In the genomic region with DNA sequence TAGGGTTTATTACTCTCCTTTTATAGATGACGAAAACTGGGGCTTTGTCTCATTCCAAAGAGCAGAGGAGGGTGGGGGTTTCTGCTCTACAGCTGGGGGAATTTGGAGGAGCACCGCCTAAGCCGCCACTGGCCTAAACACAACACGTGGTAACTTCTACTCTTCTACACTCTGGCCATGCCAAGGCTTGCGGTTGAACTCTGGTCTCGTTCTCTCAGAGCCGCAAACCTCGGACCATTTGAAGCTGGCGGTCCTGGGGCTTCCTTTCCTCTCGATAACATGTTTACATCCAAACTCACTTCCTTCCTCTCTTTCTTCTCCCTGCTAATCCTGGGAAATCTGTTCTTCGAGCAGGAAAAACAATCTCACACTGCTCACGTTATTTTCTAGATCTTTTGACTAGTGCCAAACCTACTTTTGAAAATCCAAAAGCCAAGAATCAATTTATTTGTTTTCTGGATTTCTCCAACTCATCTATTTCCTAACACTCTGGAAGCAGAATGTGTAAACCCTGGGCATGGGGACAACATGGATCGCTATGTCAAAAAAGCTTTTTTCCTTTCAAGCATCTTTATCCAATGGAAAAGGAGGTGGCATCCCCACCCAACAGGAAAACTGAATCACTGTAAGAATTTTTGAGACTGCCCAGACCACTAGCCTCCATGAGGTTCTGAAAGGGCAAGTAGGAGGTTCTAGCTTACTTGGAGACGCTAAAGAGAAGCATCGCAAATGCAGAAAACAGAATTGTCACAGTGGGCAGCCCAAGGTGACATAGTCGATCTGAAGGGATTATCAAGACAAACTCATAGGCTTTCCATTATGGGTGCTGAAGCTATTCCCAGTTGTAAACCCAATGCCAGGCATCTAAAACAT, we compare ENCODE assay signal across 8 cellular contexts. TPM values are rescaled to one million over a fixed set of nuclear protein-coding genes. Genes with fewer than 3 reads are reported as not detected.
A peak's percentile ranks its signal among the peaks of the same experiment; 100 is the strongest.
DNase-seq lines count a peak whose midpoint lies in the region; ATAC-seq and TF ChIP-seq lines count a peak whose summit lies in the region.

No MANE protein-coding gene starts in this region.

- DNase-seq in AG04450 (ENCODE audit: low read depth, low spot score) (peak; percentile 77), NB4 (ENCODE audit: low read depth) (peak; percentile 90), WTC11 (ENCODE audit: low spot score) (no peak), caudate nucleus (lab: John Stamatoyannopoulos, UW) (peak in 53 of 61 donors; percentile 3 to 81 (median 30))
- DNase-seq in stimulated activated CD4-positive, alpha-beta T cell treated with anti-CD3 and anti-CD28 coated beads, Interleukin-2, amount 100 ng/mL, for 4 hours (ENCODE audit: low read depth), result peak; percentile 46

- TF ChIP-seq CTCF in AG04450 (IDR thresholded peaks at IDR 0.05; ENCODE audit: low read depth, low read length), result no peak
- no peak for TF ChIP-seq CTCF in NB4 (IDR thresholded peaks at IDR 0.05; ENCODE audit: low read depth, low read length)
- no peak for TF ChIP-seq CTCF in WTC11 (IDR thresholded peaks at IDR 0.05)
- no peak for TF ChIP-seq CTCF in liver (IDR thresholded peaks at IDR 0.05; ENCODE audit: low read depth, low read length, missing input control)

- H3K4me3 Mint-ChIP-seq in WTC11, result peak overlapping the region; percentile 88

- H3K27me3 Mint-ChIP-seq in WTC11 (ENCODE audit: low read depth), result peaks cover 18% of the 10 kb centered on the region

- H3K9ac ChIP-seq in liver (ENCODE audit: low read depth in 1 of 2, low read length in 2 of 2), result peak overlapping the region; percentile 90 to 91

- peak overlapping the region; percentile 93 for H3K27ac Mint-ChIP-seq in WTC11

- TF ChIP-seq RAD21 in liver (IDR thresholded peaks at IDR 0.05), result no peak

- CTCF ChIA-PET in AG04450 (lab: Charles Lee) (interaction anchor here (1.0 to 2.1 kb wide), 5 partner anchors 104 to 191 kb away, joined by 3 to 14 read pairs (median 6); a partner anchor contains a TSS), WTC11 (lab: Charles Lee) (interaction anchor here (1.2 to 2.4 kb wide), 4 partner anchors 14 to 183 kb away, joined by 5 to 14 read pairs (median 8); a partner anchor contains a TSS)

- H3K4me3 ChIP-seq in AG04450 (ENCODE audit: low read depth, low read length) (peak overlapping the region; percentile 70), NB4 (ENCODE audit: low read depth, low read length) (peak overlapping the region; percentile 80), liver (ENCODE audit: low read depth in 1 of 3, low read length in 3 of 3) (peak overlapping the region; percentile 3 to 42 (median 31))

- POLR2A ChIA-PET in AG04450 (lab: Yijun Ruan, JAX), result interaction anchor here (1.8 to 2.4 kb wide), 2 partner anchors 14 to 185 kb away, joined by 6 to 10 read pairs; a partner anchor contains a TSS
- POLR2A ChIA-PET in WTC11 (lab: Charles Lee), result interaction anchor here (2.2 kb wide), 1 partner anchor 14 kb away, joined by 6 read pairs; a partner anchor contains a TSS

- 17% methylated on average over 16 of the region's 16 CpGs for WGBS in liver

- H3K9me3 ChIP-seq in AG04450 (ENCODE audit: control insufficient read depth, insufficient read depth, low read length) (no peaks in the 10 kb centered on the region), liver (ENCODE audit: control insufficient read depth in 4 of 4, low read length in 3 of 4) (no peaks in the 10 kb centered on the region)

- H3K27me3 ChIP-seq in AG04450 (ENCODE audit: control insufficient read depth, insufficient read depth, low read length), result no peaks in the 10 kb centered on the region
- no peaks in the 10 kb centered on the region for H3K27me3 ChIP-seq in liver (ENCODE audit: control insufficient read depth in 4 of 4, insufficient read depth in 4 of 4, low read length in 3 of 4)

- H3K36me3 ChIP-seq in liver (ENCODE audit: control insufficient read depth in 4 of 4, insufficient read depth in 3 of 4, low read depth in 1 of 4, low read length in 3 of 4), result no peaks in the 10 kb centered on the region

- H3K9me3 Mint-ChIP-seq in WTC11, result no peaks in the 10 kb centered on the region

- no peak for TF ChIP-seq POLR2A in NB4 (IDR thresholded peaks at IDR 0.05; ENCODE audit: extremely low read depth, insufficient read length)

- no peaks in the 10 kb centered on the region for H3K36me3 Mint-ChIP-seq in WTC11

- H3K27ac ChIP-seq in AG04450 (ENCODE audit: low read depth, low read length) (peak overlapping the region; percentile 98), caudate nucleus (ENCODE audit: low read depth, low read length) (peak overlapping the region; percentile 97), liver (ENCODE audit: low read depth in 1 of 2, low read length in 2 of 2) (peak overlapping the region; percentile 97 to 99)

- ATAC-seq in GM19351 (IDR thresholded peaks at IDR 0.05; ENCODE audit: unreplicated experiment), result peak; percentile 23
- ATAC-seq in WTC11, result no peak
- ATAC-seq in GM21526 (IDR thresholded peaks at IDR 0.05; ENCODE audit: low FRiP score, unreplicated experiment), result no peak

- H3K4me1 ChIP-seq in liver (ENCODE audit: control insufficient read depth in 4 of 4, insufficient read depth in 4 of 4, low read length in 3 of 4), result peaks cover 2 to 43% (median 32%) of the 10 kb centered on the region in 4 donors

- peaks cover 38% of the 10 kb centered on the region for H3K4me1 Mint-ChIP-seq in WTC11

TF ChIP-seq in WTC11, 78 proteins besides CTCF, POLR2A, EP300 and RAD21 (continues in another document):
- TF ChIP-seq, protein P1, sequence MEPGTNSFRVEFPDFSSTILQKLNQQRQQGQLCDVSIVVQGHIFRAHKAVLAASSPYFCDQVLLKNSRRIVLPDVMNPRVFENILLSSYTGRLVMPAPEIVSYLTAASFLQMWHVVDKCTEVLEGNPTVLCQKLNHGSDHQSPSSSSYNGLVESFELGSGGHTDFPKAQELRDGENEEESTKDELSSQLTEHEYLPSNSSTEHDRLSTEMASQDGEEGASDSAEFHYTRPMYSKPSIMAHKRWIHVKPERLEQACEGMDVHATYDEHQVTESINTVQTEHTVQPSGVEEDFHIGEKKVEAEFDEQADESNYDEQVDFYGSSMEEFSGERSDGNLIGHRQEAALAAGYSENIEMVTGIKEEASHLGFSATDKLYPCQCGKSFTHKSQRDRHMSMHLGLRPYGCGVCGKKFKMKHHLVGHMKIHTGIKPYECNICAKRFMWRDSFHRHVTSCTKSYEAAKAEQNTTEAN (CRISPR knock-in tag; IDR thresholded peaks at IDR 0.05), result no peak
- TF ChIP-seq, protein P2, sequence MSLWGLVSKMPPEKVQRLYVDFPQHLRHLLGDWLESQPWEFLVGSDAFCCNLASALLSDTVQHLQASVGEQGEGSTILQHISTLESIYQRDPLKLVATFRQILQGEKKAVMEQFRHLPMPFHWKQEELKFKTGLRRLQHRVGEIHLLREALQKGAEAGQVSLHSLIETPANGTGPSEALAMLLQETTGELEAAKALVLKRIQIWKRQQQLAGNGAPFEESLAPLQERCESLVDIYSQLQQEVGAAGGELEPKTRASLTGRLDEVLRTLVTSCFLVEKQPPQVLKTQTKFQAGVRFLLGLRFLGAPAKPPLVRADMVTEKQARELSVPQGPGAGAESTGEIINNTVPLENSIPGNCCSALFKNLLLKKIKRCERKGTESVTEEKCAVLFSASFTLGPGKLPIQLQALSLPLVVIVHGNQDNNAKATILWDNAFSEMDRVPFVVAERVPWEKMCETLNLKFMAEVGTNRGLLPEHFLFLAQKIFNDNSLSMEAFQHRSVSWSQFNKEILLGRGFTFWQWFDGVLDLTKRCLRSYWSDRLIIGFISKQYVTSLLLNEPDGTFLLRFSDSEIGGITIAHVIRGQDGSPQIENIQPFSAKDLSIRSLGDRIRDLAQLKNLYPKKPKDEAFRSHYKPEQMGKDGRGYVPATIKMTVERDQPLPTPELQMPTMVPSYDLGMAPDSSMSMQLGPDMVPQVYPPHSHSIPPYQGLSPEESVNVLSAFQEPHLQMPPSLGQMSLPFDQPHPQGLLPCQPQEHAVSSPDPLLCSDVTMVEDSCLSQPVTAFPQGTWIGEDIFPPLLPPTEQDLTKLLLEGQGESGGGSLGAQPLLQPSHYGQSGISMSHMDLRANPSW (CRISPR knock-in tag; conservative IDR thresholded peaks at IDR 0.05; ENCODE audit: low read depth), result no peak

TF ChIP-seq in liver, 16 proteins besides CTCF, POLR2A, EP300 and RAD21 (continues in another document):
- peak; percentile 67 to 68 for TF ChIP-seq HNF4A (conservative IDR thresholded peaks at IDR 0.05)
- TF ChIP-seq TAF1 (conservative IDR thresholded peaks at IDR 0.05), result peak; percentile 60
- TF ChIP-seq JUND (IDR thresholded peaks at IDR 0.05), result no peak
- no peak for TF ChIP-seq EGR1 (IDR thresholded peaks at IDR 0.05; ENCODE audit: low read depth in 2 of 2)
- TF ChIP-seq NR2F2 (IDR thresholded peaks at IDR 0.05), result no peak
- no peak for TF ChIP-seq YY1 (IDR thresholded peaks at IDR 0.05)
- peak; percentile 49 to 58 for TF ChIP-seq RXRA (IDR thresholded peaks at IDR 0.05)
- TF ChIP-seq, protein P3, sequence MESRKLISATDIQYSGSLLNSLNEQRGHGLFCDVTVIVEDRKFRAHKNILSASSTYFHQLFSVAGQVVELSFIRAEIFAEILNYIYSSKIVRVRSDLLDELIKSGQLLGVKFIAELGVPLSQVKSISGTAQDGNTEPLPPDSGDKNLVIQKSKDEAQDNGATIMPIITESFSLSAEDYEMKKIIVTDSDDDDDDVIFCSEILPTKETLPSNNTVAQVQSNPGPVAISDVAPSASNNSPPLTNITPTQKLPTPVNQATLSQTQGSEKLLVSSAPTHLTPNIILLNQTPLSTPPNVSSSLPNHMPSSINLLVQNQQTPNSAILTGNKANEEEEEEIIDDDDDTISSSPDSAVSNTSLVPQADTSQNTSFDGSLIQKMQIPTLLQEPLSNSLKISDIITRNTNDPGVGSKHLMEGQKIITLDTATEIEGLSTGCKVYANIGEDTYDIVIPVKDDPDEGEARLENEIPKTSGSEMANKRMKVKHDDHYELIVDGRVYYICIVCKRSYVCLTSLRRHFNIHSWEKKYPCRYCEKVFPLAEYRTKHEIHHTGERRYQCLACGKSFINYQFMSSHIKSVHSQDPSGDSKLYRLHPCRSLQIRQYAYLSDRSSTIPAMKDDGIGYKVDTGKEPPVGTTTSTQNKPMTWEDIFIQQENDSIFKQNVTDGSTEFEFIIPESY (IDR thresholded peaks at IDR 0.05), result peak; percentile 16
- peak; percentile 92 for TF ChIP-seq SP1 (IDR thresholded peaks at IDR 0.05)
- TF ChIP-seq, protein P4, sequence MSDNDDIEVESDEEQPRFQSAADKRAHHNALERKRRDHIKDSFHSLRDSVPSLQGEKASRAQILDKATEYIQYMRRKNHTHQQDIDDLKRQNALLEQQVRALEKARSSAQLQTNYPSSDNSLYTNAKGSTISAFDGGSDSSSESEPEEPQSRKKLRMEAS (IDR thresholded peaks at IDR 0.05), result peak; percentile 77

RNA-seq across cellular contexts. Expression of a gene that starts 13.6 kb away (rescaled TPM):
- 9.6 and 13.5 TPM in 2 replicates for polyA plus RNA-seq in AG04450 (2011; rRNA removed)
- polyA minus RNA-seq in AG04450 (2011; rRNA and poly(A)+ RNA removed), result 32.8 and 37.2 TPM in 2 replicates
- total RNA-seq in WTC11 (2021), result 23.8 to 27.7 TPM (median 26.7 TPM) in 3 replicates
- 10 to 100 TPM; 11.5 to 14.3 TPM for total RNA-seq in liver
- polyA plus RNA-seq in liver, result 1 to 10 TPM; 3.2 to 4.5 TPM

RNA-seq across cellular contexts. Expression of a gene that starts 30.2 kb away (rescaled TPM):
- polyA plus RNA-seq in AG04450 (2011; rRNA removed), result not detected in 2 replicates
- 0.09 TPM in 1 of 2 replicates, not detected in the other for polyA minus RNA-seq in AG04450 (2011; rRNA and poly(A)+ RNA removed)
- total RNA-seq in WTC11 (2021), result 0.09 to 0.18 TPM (median 0.13 TPM) in 3 replicates
- total RNA-seq in liver, result not detected
- polyA plus RNA-seq in liver, result under 1 TPM in 1 of 2 donors, not detected in 1; 0.07 TPM
